In the genomic region with DNA sequence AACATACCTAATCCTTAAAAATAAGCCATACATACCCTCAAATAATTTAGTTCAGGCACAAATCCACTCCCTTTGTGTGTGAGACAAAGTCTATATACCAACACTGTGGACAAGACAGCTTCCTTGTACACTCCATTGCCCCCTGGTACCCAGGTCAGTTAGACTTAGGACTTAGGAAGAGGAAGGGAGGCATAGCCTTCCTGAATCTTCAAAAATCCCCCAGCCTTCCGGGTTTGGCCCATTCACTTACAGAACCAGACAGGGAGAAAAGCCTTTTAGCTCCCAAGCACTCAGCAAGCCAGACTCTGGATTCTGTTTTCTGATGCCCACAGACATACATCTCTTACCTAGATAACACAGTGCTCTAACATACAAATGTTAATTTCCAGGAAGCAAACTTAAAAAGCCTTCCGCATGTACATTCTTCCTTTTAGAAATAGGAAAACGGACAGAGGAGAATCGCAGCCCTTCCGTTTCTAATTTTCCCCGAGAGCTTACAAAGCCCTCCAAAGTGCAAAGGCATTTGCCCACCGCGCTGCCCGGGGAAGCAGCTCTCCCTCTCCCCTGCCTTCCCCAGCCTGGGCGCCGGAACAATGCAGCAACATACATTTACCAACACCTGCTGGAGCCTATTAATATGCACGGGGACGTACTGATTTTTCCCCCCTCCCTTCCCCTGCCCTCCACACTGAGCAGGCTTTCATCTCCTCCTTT, we compare ENCODE assay signal across 10 cellular contexts.
DNase-seq lines count a peak whose midpoint lies in the region; FAIRE-seq and TF ChIP-seq lines count a peak whose summit lies in the region.
"Had no signal": no experiment of that assay in that cellular context is flagged by ENCODE, and none has a peak within 500 bp of the region (broad histone marks: within the 10 kb centered on the region; RNA-seq: fewer than 3 reads in every experiment).

No MANE protein-coding gene starts in this region.

- no peak for DNase-seq in HFFc6
- DNase-seq in small intestine = peak; percentile 32
- DNase-seq in stimulated activated CD4-positive, alpha-beta T cell treated with anti-CD3 and anti-CD28 coated beads, Interleukin-1b, Interleukin-23, amount 100 ng/mL, for 48 hours = no peak
- DNase-seq in middle frontal gyrus (ENCODE audit: extremely low spot score, low spot score) = no peak
- DNase-seq in NCI-H1930 (lab: John Stamatoyannopoulos, UW) = no peak
- DNase-seq in stimulated activated CD8-positive, alpha-beta memory T cell treated with anti-CD3 and anti-CD28 coated beads, Interleukin-4, amount 100 ng/mL, for 48 hours = no peak
- DNase-seq: activated CD4-positive, alpha-beta T cell treated with anti-CD3 and anti-CD28 coated beads for 1 hour; stimulated activated CD4-positive, alpha-beta T cell treated with anti-CD3 and anti-CD28 coated beads, Interleukin-2, amount 100 ng/mL, for 48 hours had no signal

- 4 to 12% (median 12%) methylated on average over 13 of the region's 13 CpGs for WGBS in small intestine, 3 donors

- no peaks in the 10 kb centered on the region for H3K9me3 Mint-ChIP-seq in HFFc6

- H3K27me3 ChIP-seq in small intestine (ENCODE audit: control insufficient read depth in 2 of 2, insufficient read depth in 2 of 2, low read length in 2 of 2) = no peaks in the 10 kb centered on the region

- H3K9me3 ChIP-seq in small intestine (ENCODE audit: control insufficient read depth, low read depth) = no peaks in the 10 kb centered on the region

- H3K27ac Mint-ChIP-seq in HFFc6 = no peak overlapping the region

- H3K4me1 ChIP-seq in small intestine (ENCODE audit: control insufficient read depth in 2 of 2, insufficient read depth in 1 of 2, low read depth in 1 of 2, low read length in 1 of 2) = peaks cover 0 to 5% of the 10 kb centered on the region in 2 donors

- H3K27ac ChIP-seq in angular gyrus (ENCODE audit: low read depth, low read length) (peak overlapping the region; percentile 67), small intestine (ENCODE audit: low read depth in 1 of 2, low read length in 1 of 2) (peak overlapping the region in 1 of 2 donors; percentile 27)

- peaks cover 1% of the 10 kb centered on the region; the same call in 1 of the 2 replicates for H3K27me3 Mint-ChIP-seq in HFFc6 (ENCODE audit: insufficient read depth)

- H3K36me3 Mint-ChIP-seq in HFFc6 (ENCODE audit: low read depth) = no peaks in the 10 kb centered on the region

- no peak for TF ChIP-seq CTCF in HFFc6 (IDR thresholded peaks at IDR 0.05)

- FAIRE-seq in small intestine (lab: Jason Lieb, UNC) = no peak

- peaks cover 15% of the 10 kb centered on the region for H3K4me1 Mint-ChIP-seq in HFFc6 (ENCODE audit: low read depth)

- peak overlapping the region; percentile 78 for H3K4me3 Mint-ChIP-seq in HFFc6

- H3K4me3 ChIP-seq in iPS-11a (ENCODE audit: low read depth, low read length) (peak overlapping the region; percentile 63), small intestine (ENCODE audit: low read depth in 1 of 2, low read length in 2 of 2) (no peak overlapping the region)

- no peaks in the 10 kb centered on the region for H3K36me3 ChIP-seq in small intestine (ENCODE audit: control insufficient read depth in 2 of 2, insufficient read depth in 2 of 2, low read length in 2 of 2)
